Comparison of ENCODE assay signal across 8 cellular contexts in the genomic region with DNA sequence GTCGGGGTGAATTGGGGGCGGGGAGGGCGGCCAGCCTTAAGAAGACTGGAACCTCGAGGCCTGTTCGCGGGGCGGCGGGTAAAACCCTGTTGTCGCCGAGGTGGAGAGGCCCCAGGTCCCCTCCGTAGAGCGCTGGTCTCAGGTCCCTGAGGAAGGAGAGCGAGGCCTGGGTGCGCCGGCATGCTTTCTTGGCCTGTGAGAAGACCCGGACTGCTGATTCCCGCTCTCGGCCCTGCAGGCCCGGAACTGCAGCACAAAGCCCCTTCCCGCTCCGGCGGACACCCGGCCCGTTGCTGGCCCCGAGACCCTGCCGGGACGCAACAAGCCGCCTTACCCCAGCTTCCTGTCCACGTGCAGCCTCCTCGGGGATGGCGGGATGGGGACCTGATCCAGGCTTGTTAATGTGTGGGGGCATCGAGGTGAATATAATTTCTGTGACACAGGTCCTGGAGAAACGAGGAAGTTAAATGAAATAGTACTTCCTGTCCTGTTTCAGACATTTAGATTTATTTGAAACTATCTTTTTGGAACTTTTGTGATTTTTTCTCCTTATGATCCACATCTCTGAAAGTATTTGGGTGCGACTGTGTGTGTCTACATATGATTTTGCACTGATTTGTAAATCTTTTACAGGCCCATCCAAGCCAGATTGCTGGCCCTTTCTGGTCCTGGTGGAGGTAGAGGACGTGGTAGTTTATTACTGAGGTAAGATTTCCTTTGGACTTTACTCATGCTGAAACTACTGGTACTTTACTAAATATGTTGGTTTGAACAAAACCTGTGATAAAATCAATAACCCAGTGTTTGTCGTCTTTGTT. TPM values are rescaled to one million over a fixed set of nuclear protein-coding genes. Genes with fewer than 3 reads are reported as not detected.
DNase-seq lines count a peak whose midpoint lies in the region; ATAC-seq and TF ChIP-seq lines count a peak whose summit lies in the region.

No MANE protein-coding gene starts in this region.

- H3K4me3 Mint-ChIP-seq in endodermal cell, result peak overlapping the region; percentile 97

- TF ChIP-seq POLR2A in tibial nerve (IDR thresholded peaks at IDR 0.05), result no peak

- H3K4me3 ChIP-seq in endodermal cell (ENCODE audit: low read length) (peak overlapping the region; percentile 94), mucosa of stomach (ENCODE audit: low read length) (peak overlapping the region; percentile 78), tibial nerve (peak overlapping the region; percentile 61 to 96 (median 86))

- no peak for TF ChIP-seq EP300 in tibial nerve (IDR thresholded peaks at IDR 0.05)

- peaks cover 22% of the 10 kb centered on the region for H3K4me1 Mint-ChIP-seq in endodermal cell

- DNase-seq in COR-L47 (lab: John Stamatoyannopoulos, UW) (peak; percentile 33), T-helper 1 cell (peak in 4 of 5 donors; percentile 18 to 44 (median 28)), endodermal cell (peak; percentile 71), tibial nerve (ENCODE audit: low spot score in 2 of 2) (no peak), DMS153 treated with DMSO at 0.1 percent for 48 hours (lab: John Stamatoyannopoulos, UW; ENCODE audit: unreplicated experiment) (no peak)

- H3K27ac Mint-ChIP-seq in endodermal cell, result peak overlapping the region; percentile 100

- ATAC-seq in GM19372 (IDR thresholded peaks at IDR 0.05; ENCODE audit: low read depth, unreplicated experiment), result peak; percentile 4
- peak; percentile 10 for ATAC-seq in HG03460 (IDR thresholded peaks at IDR 0.05; ENCODE audit: unreplicated experiment)

- H3K4me1 ChIP-seq in endodermal cell (ENCODE audit: control insufficient read depth, insufficient read depth, low read length), result peaks cover 10% of the 10 kb centered on the region
- H3K4me1 ChIP-seq in mucosa of stomach (ENCODE audit: control insufficient read depth, insufficient read depth, low read length), result peaks cover 24% of the 10 kb centered on the region
- H3K4me1 ChIP-seq in tibial nerve, result peaks cover 0 to 30% (median 11%) of the 10 kb centered on the region in 4 donors

- TF ChIP-seq CTCF in endodermal cell (conservative IDR thresholded peaks at IDR 0.05), result no peak
- peak in 1 of 5 experiments; percentile 1 for TF ChIP-seq CTCF in tibial nerve (IDR thresholded peaks at IDR 0.05)

- no peaks in the 10 kb centered on the region for H3K27me3 Mint-ChIP-seq in endodermal cell (ENCODE audit: insufficient read depth)

- peaks cover 39% of the 10 kb centered on the region for H3K36me3 Mint-ChIP-seq in endodermal cell (ENCODE audit: low read depth)

- peak overlapping the region; percentile 95 for H3K27ac ChIP-seq in endodermal cell (ENCODE audit: low read depth, low read length)
- peak overlapping the region; percentile 90 to 97 (median 92) for H3K27ac ChIP-seq in tibial nerve

- 0 to 1% methylated on average over 12 to 36 of the region's 36 CpGs for WGBS in endodermal cell (ENCODE audit: insufficient coverage in 1 of 2, insufficient read length in 1 of 2), 2 experiments
- whole genome bisulfite sequencing in tibial nerve, 2 donors, result 2% methylated on average over 21 to 35 of the region's 36 CpGs

- H3K9me3 Mint-ChIP-seq in endodermal cell, result no peaks in the 10 kb centered on the region

- H3K36me3 ChIP-seq in endodermal cell (ENCODE audit: control insufficient read depth, insufficient read depth, low read length), result peaks cover 47% of the 10 kb centered on the region
- H3K36me3 ChIP-seq in mucosa of stomach (ENCODE audit: control insufficient read depth, insufficient read depth, low read length), result peaks cover 6% of the 10 kb centered on the region
- peaks cover 7 to 39% (median 19%) of the 10 kb centered on the region in 3 donors for H3K36me3 ChIP-seq in tibial nerve

- H3K9ac ChIP-seq in endodermal cell (ENCODE audit: extremely low read depth, low read length, poor library complexity, severe bottlenecking) (peak overlapping the region; percentile 98), mucosa of stomach (ENCODE audit: low read length) (peak overlapping the region; percentile 98)

- H3K27me3 ChIP-seq in endodermal cell (ENCODE audit: control insufficient read depth, insufficient read depth, low read length, poor library complexity, severe bottlenecking) (no peaks in the 10 kb centered on the region), mucosa of stomach (ENCODE audit: control insufficient read depth, insufficient read depth, low read length) (no peaks in the 10 kb centered on the region), tibial nerve (no peaks in the 10 kb centered on the region)

- H3K9me3 ChIP-seq in endodermal cell (ENCODE audit: control insufficient read depth, low read length) (no peaks in the 10 kb centered on the region), mucosa of stomach (ENCODE audit: control insufficient read depth, low read length) (no peaks in the 10 kb centered on the region), tibial nerve (no peaks in the 10 kb centered on the region)

RNA-seq across cellular contexts. Expression of a gene that starts 0.6 kb away (rescaled TPM):
- total RNA-seq in endodermal cell, result 100 to 1,000 TPM; 122 to 148 TPM
- 110 TPM for polyA plus RNA-seq in endodermal cell (2013, experiment 1 of 2)
- polyA plus RNA-seq in endodermal cell (2013, experiment 2 of 2), result 89.9 TPM
- total RNA-seq in tibial nerve, result 10 to 100 TPM; 38.2 to 40.2 (median 38.7) TPM

RNA-seq across cellular contexts. Expression of a gene that starts 5.5 kb away (rescaled TPM):
- 10 to 100 TPM; 24.5 to 27.2 TPM for total RNA-seq in endodermal cell
- polyA plus RNA-seq in endodermal cell (2013, experiment 1 of 2), result 19.1 TPM
- 18.7 TPM for polyA plus RNA-seq in endodermal cell (2013, experiment 2 of 2)
- 10 to 100 TPM; 16.1 to 22.9 (median 21.6) TPM for total RNA-seq in tibial nerve

RNA-seq across cellular contexts. Expression of a gene that starts 58.1 kb away (rescaled TPM):
- 10 to 100 TPM; 16.8 to 26.5 TPM for total RNA-seq in endodermal cell
- 13.9 TPM for polyA plus RNA-seq in endodermal cell (2013, experiment 1 of 2)
- 14.1 TPM for polyA plus RNA-seq in endodermal cell (2013, experiment 2 of 2)
- total RNA-seq in tibial nerve, result 10 to 100 TPM; 14.7 to 22.2 (median 16.3) TPM

Comparison
In these comparisons a context has a peak if more than half of its experiments do, and no peak if none do; other contexts are left out.
1. DNase-seq: peak in COR-L47 (single experiment), T-helper 1 cell (4 of 5) and endodermal cell (single experiment); none in tibial nerve (0 of 2) and DMS153 treated with DMSO at 0.1 percent for 48 hours (single experiment).
2. Peak in every context shown above with its lines, with median percentiles within 50 percentile points of each other: H3K4me3 ChIP-seq.